22 cellular contexts compared by ENCODE assay signal in the genomic region with DNA sequence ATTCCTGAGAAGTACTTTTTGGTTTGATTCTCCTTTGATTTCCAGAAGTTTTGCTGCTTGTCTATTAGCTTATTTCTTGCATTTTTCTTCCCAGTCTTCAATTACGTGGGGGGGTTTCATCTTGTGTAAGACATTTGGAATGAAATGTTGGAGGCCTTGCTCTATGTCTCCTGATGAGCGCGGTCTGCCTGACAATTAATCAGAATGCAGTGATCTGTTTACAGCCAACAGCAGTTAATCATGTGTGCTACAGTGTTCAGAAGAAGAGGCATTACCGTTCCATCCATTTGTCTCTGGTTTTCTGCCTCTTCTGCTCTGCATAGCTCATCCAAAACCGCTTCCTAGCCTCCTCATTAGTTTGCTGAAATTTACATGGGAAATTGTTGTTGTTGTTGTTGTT.
A peak's percentile ranks its signal among the peaks of the same experiment; 100 is the strongest.
DNase-seq lines count a peak whose midpoint lies in the region; ATAC-seq, FAIRE-seq and TF ChIP-seq lines count a peak whose summit lies in the region.
"Had no signal": no experiment of that assay in that cellular context is flagged by ENCODE, and none has a peak within 500 bp of the region (broad histone marks: within the 10 kb centered on the region; RNA-seq: fewer than 3 reads in every experiment).

No MANE protein-coding gene starts in this region.

- H3K23ac ChIP-seq in H1 (ENCODE audit: insufficient read length): no peak overlapping the region
- no peak overlapping the region for H3K23ac ChIP-seq in mesenchymal stem cell (ENCODE audit: low read length in 2 of 2)

- peaks cover 5 to 12% of the 10 kb centered on the region in 2 donors for H3K9me3 Mint-ChIP-seq in activated naive CD4-positive, alpha-beta T cell treated with anti-CD3 and anti-CD28 coated beads, Interleukin-2, amount 50 U/mL, for 72 hours
- H3K9me3 Mint-ChIP-seq: CD4-positive, alpha-beta T cell; CD8-positive, alpha-beta T cell had no signal

- TF ChIP-seq RAD21 in A549 (conservative IDR thresholded peaks at IDR 0.05 in 1 of 2, IDR thresholded peaks at IDR 0.05 in 1 of 2): no peak
- TF ChIP-seq RAD21 in H1 (IDR thresholded peaks at IDR 0.05 in 1 of 2, conservative IDR thresholded peaks at IDR 0.05 in 1 of 2; ENCODE audit: low read depth in 2 of 2, low read length in 2 of 2): no peak

- no peak overlapping the region for H4K5ac ChIP-seq in H1 (ENCODE audit: insufficient read length, low read depth, low read length)

- WGBS in A549 (ENCODE audit: missing lambda C conversion rate): 89% methylated on average over 5 of the region's 5 CpGs
- WGBS in H1 (ENCODE audit: extremely low coverage in 1 of 2, insufficient coverage in 1 of 2, insufficient read length in 1 of 2, insufficient replicate concordance in 2 of 2, low coverage in 1 of 2, low lambda C conversion rate in 2 of 2, missing lambda C conversion rate in 1 of 2), 2 experiments: 92% methylated on average over 5 of the region's 5 CpGs; no CpG with 5 or more reads in 1 of the 2 experiments
- 21% methylated on average over 3 of the region's 5 CpGs for WGBS in mesenchymal stem cell

- ATAC-seq in A549 (no peak), GM21526 (IDR thresholded peaks at IDR 0.05; ENCODE audit: low FRiP score, unreplicated experiment) (no peak)
- ATAC-seq in activated naive CD4-positive, alpha-beta T cell treated with anti-CD3 and anti-CD28 coated beads, Interleukin-2, amount 50 U/mL, for 72 hours: no peak
- ATAC-seq: CD8-positive, alpha-beta T cell had no signal

- TF ChIP-seq EP300 in A549 (IDR thresholded peaks at IDR 0.05) (no peak), H1 (IDR thresholded peaks at IDR 0.05; ENCODE audit: borderline replicate concordance in 1 of 2, low read depth in 2 of 2, low read length in 2 of 2) (no peak)

- FAIRE-seq in A549 (lab: Jason Lieb, UNC): no peak
- FAIRE-seq in H1 (lab: Jason Lieb, UNC): no peak
- FAIRE-seq: D721Med, G401.6, GM12891, GM19239 had no signal

- H3K4me3 ChIP-seq in A549 (no peak overlapping the region), H1 (ENCODE audit: extremely low read depth in 1 of 4, insufficient read depth in 2 of 4, low read depth in 3 of 4, low read length in 4 of 4) (no peak overlapping the region), mesenchymal stem cell (ENCODE audit: insufficient read depth in 1 of 2, low read depth in 1 of 2, low read length in 2 of 2) (no peak overlapping the region)
- H3K4me3 ChIP-seq: BLaER1 treated with 17β-estradiol and CSF1 and Interleukin-3, amounts not matched to agents 10 nM and 100 nM had no signal

- no peak overlapping the region for H2BK15ac ChIP-seq in H1 (ENCODE audit: low read length)
- H2BK15ac ChIP-seq in mesenchymal stem cell (ENCODE audit: low read depth, poor library complexity, severe bottlenecking): no peak overlapping the region

- H3K18ac ChIP-seq in H1 (ENCODE audit: extremely low read depth, low read length): no peak overlapping the region
- no peak overlapping the region for H3K18ac ChIP-seq in mesenchymal stem cell (ENCODE audit: low read depth in 1 of 2, low read length in 2 of 2)

- H4K91ac ChIP-seq in H1 (replicated peaks; ENCODE audit: insufficient read length, low read length): no peak overlapping the region
- H4K91ac ChIP-seq in mesenchymal stem cell (ENCODE audit: low read length): no peak overlapping the region

- no peaks in the 10 kb centered on the region for H3K79me1 ChIP-seq in H1 (ENCODE audit: low read depth, low read length)
- H3K79me1 ChIP-seq in mesenchymal stem cell (replicated peaks; ENCODE audit: low read length, poor library complexity, severe bottlenecking): no peaks in the 10 kb centered on the region

- no peaks in the 10 kb centered on the region for H3K23me2 ChIP-seq in H1 (ENCODE audit: low read depth, low read length)

- H3K4ac ChIP-seq in H1 (replicated peaks; ENCODE audit: insufficient read length, low read depth, low read length) (no peak overlapping the region), mesenchymal stem cell (ENCODE audit: low read depth in 1 of 2, low read length in 2 of 2) (no peak overlapping the region)

- H2AK5ac ChIP-seq in H1 (ENCODE audit: low read depth, low read length) (no peak overlapping the region), mesenchymal stem cell (ENCODE audit: low read length, severe bottlenecking) (no peak overlapping the region)

- H4K8ac ChIP-seq in H1 (ENCODE audit: extremely low read depth, insufficient read depth, low read length) (no peak overlapping the region), mesenchymal stem cell (ENCODE audit: low read length) (no peak overlapping the region)

- TF ChIP-seq POLR2A in A549 (IDR thresholded peaks at IDR 0.05; ENCODE audit: low read length) (no peak), H1 (IDR thresholded peaks at IDR 0.05; ENCODE audit: control extremely low read depth in 1 of 2, low read depth in 2 of 2, low read length in 2 of 2) (no peak)

- H3K4me1 ChIP-seq in A549 (peaks cover 16% of the 10 kb centered on the region), H1 (replicated peaks in 1 of 4; ENCODE audit: control insufficient read depth in 3 of 4, insufficient read depth in 4 of 4, low read length in 3 of 4) (no peaks in the 10 kb centered on the region), mesenchymal stem cell (ENCODE audit: control insufficient read depth, insufficient read depth, low read depth, low read length) (no peaks in the 10 kb centered on the region)
- H3K4me1 ChIP-seq: BLaER1 treated with 17β-estradiol and CSF1 and Interleukin-3, amounts not matched to agents 10 nM and 100 nM; Caco-2 had no signal

- CTCF ChIA-PET in A549 (lab: Yijun Ruan, JAX) (interaction anchor here (1.1 kb wide), 1 partner anchor 85 kb away, joined by 3 read pairs; no protein-coding TSS in a partner anchor), H1 (lab: Charles Lee; ENCODE audit: partially characterized antibody) (interaction anchor here (1.3 kb wide), 1 partner anchor 18 kb away, joined by 6 read pairs; no protein-coding TSS in a partner anchor)

- H3K9me3 ChIP-seq in A549 (0 out of 3 replicates have a peak, but pooled peaks cover 5% of the 10 kb centered on the region), H1 (ENCODE audit: insufficient read depth in 2 of 2, low read depth in 1 of 2, low read length in 1 of 2) (0 out of 4 replicates have a peak, but pooled peaks cover 0 to 3% of the 10 kb centered on the region in 2 experiments), mesenchymal stem cell (ENCODE audit: control insufficient read depth, low read length) (peaks cover 4% of the 10 kb centered on the region)
- H3K9me3 ChIP-seq: Caco-2 had no signal

- no peak overlapping the region for H3K56ac ChIP-seq in H1 (replicated peaks; ENCODE audit: insufficient read length, low read depth, low read length)

- POLR2A ChIA-PET in A549 (lab: Yijun Ruan, JAX) (no interaction called here), H1 (lab: Charles Lee; ENCODE audit: partially characterized antibody) (no interaction called here)

- H2BK20ac ChIP-seq in H1 (ENCODE audit: low read length): no peak overlapping the region

- no peak overlapping the region for H3K27ac Mint-ChIP-seq in activated naive CD4-positive, alpha-beta T cell treated with anti-CD3 and anti-CD28 coated beads, Interleukin-2, amount 50 U/mL, for 72 hours
- H3K27ac Mint-ChIP-seq: B cell; CD4-positive, alpha-beta T cell; CD8-positive, alpha-beta T cell had no signal

- no peak for TF ChIP-seq CTCF in A549 (IDR thresholded peaks at IDR 0.05)
- TF ChIP-seq CTCF in H1 (IDR thresholded peaks at IDR 0.05; ENCODE audit: control extremely low read depth in 1 of 3, insufficient read depth in 1 of 3, low read depth in 1 of 3, low read length in 3 of 3): no peak

- DNase-seq in A549 (ENCODE audit: low read depth in 1 of 2, low spot score in 1 of 2) (no peak), H1 (ENCODE audit: low read depth in 1 of 2, low spot score in 2 of 2) (no peak), mesenchymal stem cell (peak; percentile 9), NCI-H226 (no peak)
- DNase-seq in activated naive CD4-positive, alpha-beta T cell treated with anti-CD3 and anti-CD28 coated beads, Interleukin-2, amount 50 U/mL, for 72 hours (ENCODE audit: low spot score in 2 of 2): no peak
- DNase-seq: ACHN; AML-193; Caco-2; Calu3; CD4-positive, alpha-beta T cell; CD8-positive, alpha-beta T cell; DMS79 treated with DMSO at 0.1 percent for 48 hours; GF-D8 had no signal

- H2AFZ ChIP-seq in H1 (ENCODE audit: low read length) (0 out of 2 replicates have a peak overlapping the region, but pooled peaks have one; percentile 0), mesenchymal stem cell (ENCODE audit: low read depth, low read length) (no peak overlapping the region)

- H4K20me1 ChIP-seq in H1 (replicated peaks in 1 of 2; ENCODE audit: control insufficient read depth in 1 of 2, insufficient read depth in 2 of 2, low read length in 2 of 2): no peaks in the 10 kb centered on the region
- H4K20me1 ChIP-seq: BLaER1 treated with 17β-estradiol and CSF1 and Interleukin-3, amounts not matched to agents 10 nM and 100 nM had no signal

- no peak overlapping the region for H3K9ac ChIP-seq in H1 (replicated peaks in 1 of 4; ENCODE audit: extremely low read depth in 1 of 4, low read depth in 3 of 4, low read length in 3 of 4)
- H3K9ac ChIP-seq in mesenchymal stem cell (ENCODE audit: low read length): no peak overlapping the region
- H3K9ac ChIP-seq: BLaER1 treated with 17β-estradiol and CSF1 and Interleukin-3, amounts not matched to agents 10 nM and 100 nM had no signal

- H3K4me2 ChIP-seq in A549 (no peak overlapping the region), H1 (ENCODE audit: insufficient read depth in 1 of 2, low read depth in 2 of 2, low read length in 2 of 2) (no peak overlapping the region), mesenchymal stem cell (ENCODE audit: low read length, poor library complexity, severe bottlenecking) (no peak overlapping the region)
- H3K4me2 ChIP-seq: BLaER1 treated with 17β-estradiol and CSF1 and Interleukin-3, amounts not matched to agents 10 nM and 100 nM had no signal

- no peaks in the 10 kb centered on the region for H3K36me3 ChIP-seq in H1 (ENCODE audit: control insufficient read depth in 2 of 4, insufficient read depth in 4 of 4, low read length in 3 of 4)
- H3K36me3 ChIP-seq in mesenchymal stem cell (ENCODE audit: control insufficient read depth in 1 of 2, insufficient read depth in 2 of 2, low read depth in 1 of 2, low read length in 2 of 2): no peaks in the 10 kb centered on the region
- H3K36me3 ChIP-seq: BLaER1 treated with 17β-estradiol and CSF1 and Interleukin-3, amounts not matched to agents 10 nM and 100 nM had no signal

- H3K79me2 ChIP-seq in H1 (ENCODE audit: control insufficient read depth in 1 of 2, insufficient read depth in 2 of 2, low read length in 2 of 2): no peaks in the 10 kb centered on the region

- H3K27me3 ChIP-seq in H1 (replicated peaks in 1 of 4; ENCODE audit: control insufficient read depth in 3 of 4, extremely low read depth in 1 of 4, insufficient read depth in 3 of 4, low read length in 3 of 4): no peaks in the 10 kb centered on the region
- no peaks in the 10 kb centered on the region for H3K27me3 ChIP-seq in mesenchymal stem cell (ENCODE audit: control insufficient read depth in 1 of 2, insufficient read depth in 1 of 2, low read length in 2 of 2)
- H3K27me3 ChIP-seq: BLaER1 treated with 17β-estradiol and CSF1 and Interleukin-3, amounts not matched to agents 10 nM and 100 nM had no signal

- H2BK5ac ChIP-seq in H1 (ENCODE audit: low read depth, low read length) (no peak overlapping the region), mesenchymal stem cell (ENCODE audit: low read depth, low read length, poor library complexity, severe bottlenecking) (no peak overlapping the region)

- H3K27ac ChIP-seq in A549: peak overlapping the region; percentile 40 to 57; a peak in 3 of 6 replicates
- no peak overlapping the region for H3K27ac ChIP-seq in H1 (ENCODE audit: low read depth, low read length)
- no peak overlapping the region for H3K27ac ChIP-seq in mesenchymal stem cell (ENCODE audit: low read length, poor library complexity, severe bottlenecking)
- H3K27ac ChIP-seq: 22Rv1; BLaER1 treated with 17β-estradiol and CSF1 and Interleukin-3, amounts not matched to agents 10 nM and 100 nM; C4-2B had no signal

- H3K36me3 Mint-ChIP-seq in activated naive CD4-positive, alpha-beta T cell treated with anti-CD3 and anti-CD28 coated beads, Interleukin-2, amount 50 U/mL, for 72 hours: peaks cover 0 to 5% of the 10 kb centered on the region in 2 donors
- H3K36me3 Mint-ChIP-seq: CD8-positive, alpha-beta T cell had no signal

- H3K14ac ChIP-seq in H1 (ENCODE audit: insufficient read length) (no peak overlapping the region), mesenchymal stem cell (ENCODE audit: low read length in 2 of 2) (no peak overlapping the region)

- H2BK12ac ChIP-seq in H1 (ENCODE audit: low read depth, low read length) (no peak overlapping the region), mesenchymal stem cell (ENCODE audit: low read length in 2 of 2) (no peak overlapping the region)

- H2BK120ac ChIP-seq in H1 (replicated peaks; ENCODE audit: low read depth, low read length): no peak overlapping the region
- H2BK120ac ChIP-seq in mesenchymal stem cell (ENCODE audit: low read depth, low read length): no peak overlapping the region

Comparison
In these comparisons a context has a peak if more than half of its experiments do, and no peak if none do; other contexts are left out.
1. H3K27ac ChIP-seq: peak in A549 (2 of 2); none in H1 (single experiment) and mesenchymal stem cell (single experiment).